1 cellular context compared by ENCODE assay signal in the genomic region with DNA sequence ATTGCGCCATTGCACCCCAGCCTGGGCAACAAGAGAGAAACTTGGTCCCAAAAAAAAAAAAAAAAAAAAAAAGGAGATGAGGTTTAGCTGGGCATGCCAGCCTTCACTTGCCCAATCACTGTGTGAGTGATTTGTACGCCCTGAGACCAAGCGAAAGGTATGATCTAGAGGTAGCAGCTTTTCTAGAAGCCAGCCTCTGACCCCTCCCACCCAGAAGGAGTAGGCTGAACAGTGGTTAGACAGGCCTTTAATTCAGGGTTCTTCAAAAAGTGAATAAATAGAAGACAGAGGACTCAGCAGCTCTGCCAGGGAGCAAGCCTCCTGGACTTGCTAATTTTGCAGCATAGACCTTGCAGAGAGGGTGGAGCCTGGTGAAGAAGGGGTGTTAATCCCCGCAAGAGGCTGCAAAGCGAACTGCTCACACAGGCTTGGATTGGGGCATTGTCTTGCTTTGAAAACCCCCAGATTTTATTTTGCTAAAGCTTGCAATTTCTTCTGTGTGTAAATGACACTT.
TF ChIP-seq lines count a peak whose summit lies in the region.

No MANE protein-coding gene starts in this region.

TF ChIP-seq in IMR-90, 13 proteins besides CTCF, POLR2A, EP300 and RAD21:
- no peak for TF ChIP-seq RCOR1 (IDR thresholded peaks at IDR 0.05; ENCODE audit: insufficient replicate concordance, low read length)
- TF ChIP-seq, protein P1, sequence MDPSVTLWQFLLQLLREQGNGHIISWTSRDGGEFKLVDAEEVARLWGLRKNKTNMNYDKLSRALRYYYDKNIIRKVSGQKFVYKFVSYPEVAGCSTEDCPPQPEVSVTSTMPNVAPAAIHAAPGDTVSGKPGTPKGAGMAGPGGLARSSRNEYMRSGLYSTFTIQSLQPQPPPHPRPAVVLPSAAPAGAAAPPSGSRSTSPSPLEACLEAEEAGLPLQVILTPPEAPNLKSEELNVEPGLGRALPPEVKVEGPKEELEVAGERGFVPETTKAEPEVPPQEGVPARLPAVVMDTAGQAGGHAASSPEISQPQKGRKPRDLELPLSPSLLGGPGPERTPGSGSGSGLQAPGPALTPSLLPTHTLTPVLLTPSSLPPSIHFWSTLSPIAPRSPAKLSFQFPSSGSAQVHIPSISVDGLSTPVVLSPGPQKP (IDR thresholded peaks at IDR 0.05; ENCODE audit: borderline replicate concordance, low read depth, low read length) = no peak
- no peak for TF ChIP-seq SMC3 (IDR thresholded peaks at IDR 0.05; ENCODE audit: low read depth, low read length)
- TF ChIP-seq FOS (IDR thresholded peaks at IDR 0.05; ENCODE audit: low read depth, low read length) = no peak
- TF ChIP-seq MAFK (IDR thresholded peaks at IDR 0.05; ENCODE audit: low read depth, low read length) = no peak
- TF ChIP-seq NFE2L2 (IDR thresholded peaks at IDR 0.05; ENCODE audit: low read depth, low read length) = no peak
- TF ChIP-seq MAZ (IDR thresholded peaks at IDR 0.05; ENCODE audit: borderline replicate concordance, low read depth, low read length) = no peak
- no peak for TF ChIP-seq CEBPB (IDR thresholded peaks at IDR 0.05; ENCODE audit: low read depth, low read length)
- no peak for TF ChIP-seq MXI1 (IDR thresholded peaks at IDR 0.05; ENCODE audit: borderline replicate concordance, low read depth, low read length)
- TF ChIP-seq, protein P2, sequence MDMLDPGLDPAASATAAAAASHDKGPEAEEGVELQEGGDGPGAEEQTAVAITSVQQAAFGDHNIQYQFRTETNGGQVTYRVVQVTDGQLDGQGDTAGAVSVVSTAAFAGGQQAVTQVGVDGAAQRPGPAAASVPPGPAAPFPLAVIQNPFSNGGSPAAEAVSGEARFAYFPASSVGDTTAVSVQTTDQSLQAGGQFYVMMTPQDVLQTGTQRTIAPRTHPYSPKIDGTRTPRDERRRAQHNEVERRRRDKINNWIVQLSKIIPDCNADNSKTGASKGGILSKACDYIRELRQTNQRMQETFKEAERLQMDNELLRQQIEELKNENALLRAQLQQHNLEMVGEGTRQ (IDR thresholded peaks at IDR 0.05; ENCODE audit: low read depth, low read length) = no peak
- TF ChIP-seq BHLHE40 (IDR thresholded peaks at IDR 0.05; ENCODE audit: low read depth, low read length) = no peak
- no peak for TF ChIP-seq CHD1 (IDR thresholded peaks at IDR 0.05; ENCODE audit: low read depth, low read length)
- TF ChIP-seq RFX5 (IDR thresholded peaks at IDR 0.05; ENCODE audit: low read depth, low read length) = no peak
